Comparison of ENCODE assay signal across 15 cellular contexts in the genomic region with DNA sequence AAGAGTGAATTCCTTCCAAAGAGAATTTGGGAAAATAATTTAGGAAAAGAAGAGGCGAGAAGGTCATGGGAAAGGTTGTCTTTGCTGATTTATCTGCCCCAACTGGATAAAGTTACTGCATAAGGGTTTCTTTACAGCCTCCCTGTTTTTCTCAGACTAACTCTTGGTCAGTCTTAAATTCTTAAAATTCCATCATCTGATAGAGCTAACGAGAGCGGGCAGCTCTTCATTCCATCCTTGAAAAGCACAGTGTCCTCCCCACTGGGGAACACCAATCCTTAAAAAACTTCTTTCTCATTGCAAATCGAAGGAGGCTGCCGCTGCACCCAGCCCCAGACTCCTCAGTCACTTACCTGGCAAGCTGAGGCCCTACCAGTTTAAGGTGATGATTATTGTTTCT.
DNase-seq lines count a peak whose midpoint lies in the region; ATAC-seq and TF ChIP-seq lines count a peak whose summit lies in the region.
"Had no signal": no experiment of that assay in that cellular context is flagged by ENCODE, and none has a peak within 500 bp of the region (broad histone marks: within the 10 kb centered on the region; RNA-seq: fewer than 3 reads in every experiment).

No MANE protein-coding gene starts in this region.

- H3K4me2 ChIP-seq in SK-N-SH = peak overlapping the region; percentile 4; the same call in 1 of the 2 replicates
- H3K4me2 ChIP-seq in parathyroid adenoma (ENCODE audit: low read length) = peak overlapping the region; percentile 63

- WGBS in SK-N-SH (ENCODE audit: low lambda C conversion rate) = 72% methylated on average over 5 of the region's 5 CpGs

- peaks cover 0 to 2% (median 0%) of the 10 kb centered on the region in 3 donors for H3K27me3 Mint-ChIP-seq in CD14-positive monocyte (ENCODE audit: low read depth in 3 of 3)
- H3K27me3 Mint-ChIP-seq: activated naive CD4-positive, alpha-beta T cell treated with anti-CD3 and anti-CD28 coated beads, Interleukin-2, amount 10 ng/mL, durations not matched to agents 7 days and 5 days; CD4-positive, CD25-positive, alpha-beta regulatory T cell; stimulated activated naive CD8-positive, alpha-beta T cell treated with anti-CD3 and anti-CD28 coated beads, Interleukin-15, Interleukin-2, amounts not matched to agents 100 ng/mL and 50 ng/mL, for 24 hours had no signal

- DNase-seq in CD14-positive monocyte (ENCODE audit: low spot score) = no peak
- DNase-seq in SK-N-SH = no peak
- DNase-seq in fibroblast of the aortic adventitia (ENCODE audit: low read depth) = peak; percentile 76
- no peak for DNase-seq in NK-92 (lab: John Stamatoyannopoulos, UW; ENCODE audit: unreplicated experiment)
- DNase-seq in NCI-H1694 (lab: John Stamatoyannopoulos, UW) = no peak
- DNase-seq: activated naive CD4-positive, alpha-beta T cell treated with anti-CD3 and anti-CD28 coated beads, Interleukin-2, amount 10 ng/mL, durations not matched to agents 7 days and 5 days; CD4-positive, CD25-positive, alpha-beta regulatory T cell; GDM1; NCI-H1417; NCI-H69; stimulated activated CD4-positive, alpha-beta T cell treated with anti-CD3 and anti-CD28 coated beads, Interleukin-4, amount 100 ng/mL, for 1 hour had no signal

- H3K9me3 ChIP-seq in SK-N-SH = no peaks in the 10 kb centered on the region
- no peaks in the 10 kb centered on the region for H3K9me3 ChIP-seq in parathyroid adenoma (ENCODE audit: control insufficient read depth, low read length)

- CTCF ChIA-PET in SK-N-SH (lab: Yijun Ruan, JAX) = interaction anchor here (1.9 kb wide), 1 partner anchor 19 kb away, joined by 8 read pairs; no protein-coding TSS in a partner anchor

- H3K4me1 ChIP-seq in SK-N-SH (ENCODE audit: control insufficient read depth in 1 of 2, insufficient read depth in 2 of 2, low read depth in 1 of 2, low read length in 1 of 2) (peaks cover 22 to 30% of the 10 kb centered on the region in 2 experiments), parathyroid adenoma (peaks cover 22% of the 10 kb centered on the region)

- ATAC-seq in GM19328 (IDR thresholded peaks at IDR 0.05; ENCODE audit: unreplicated experiment) (no peak), HG02884 (IDR thresholded peaks at IDR 0.05; ENCODE audit: unreplicated experiment) (no peak)

- H3K36me3 ChIP-seq in SK-N-SH (replicated peaks in 1 of 2; ENCODE audit: control insufficient read depth in 1 of 2, insufficient read depth in 2 of 2, low read length in 1 of 2) = no peaks in the 10 kb centered on the region
- H3K36me3 ChIP-seq in parathyroid adenoma (ENCODE audit: control insufficient read depth, insufficient read depth, low read length) = no peaks in the 10 kb centered on the region

- no peaks in the 10 kb centered on the region for H3K9me3 Mint-ChIP-seq in CD14-positive monocyte
- H3K9me3 Mint-ChIP-seq: activated naive CD4-positive, alpha-beta T cell treated with anti-CD3 and anti-CD28 coated beads, Interleukin-2, amount 10 ng/mL, durations not matched to agents 7 days and 5 days; CD4-positive, CD25-positive, alpha-beta regulatory T cell; stimulated activated naive CD8-positive, alpha-beta T cell treated with anti-CD3 and anti-CD28 coated beads, Interleukin-15, Interleukin-2, amounts not matched to agents 100 ng/mL and 50 ng/mL, for 24 hours had no signal

- peaks cover 48% of the 10 kb centered on the region for H3F3A ChIP-seq in SK-N-SH (replicated peaks; ENCODE audit: insufficient read depth)

- no peak for TF ChIP-seq RAD21 in SK-N-SH (IDR thresholded peaks at IDR 0.05; ENCODE audit: low read length)

- H3K4me3 ChIP-seq in SK-N-SH (ENCODE audit: low read depth in 2 of 2, low read length in 1 of 2) (no peak overlapping the region), fibroblast of the aortic adventitia (ENCODE audit: low read depth, low read length) (no peak overlapping the region), parathyroid adenoma (ENCODE audit: low read depth, low read length) (peak overlapping the region; percentile 42)

- no peak overlapping the region for H3K4me3 Mint-ChIP-seq in CD14-positive monocyte
- H3K4me3 Mint-ChIP-seq: activated naive CD4-positive, alpha-beta T cell treated with anti-CD3 and anti-CD28 coated beads, Interleukin-2, amount 10 ng/mL, durations not matched to agents 7 days and 5 days; stimulated activated naive CD8-positive, alpha-beta T cell treated with anti-CD3 and anti-CD28 coated beads, Interleukin-15, Interleukin-2, amounts not matched to agents 100 ng/mL and 50 ng/mL, for 24 hours had no signal

- H2AFZ ChIP-seq in SK-N-SH (ENCODE audit: low read depth) (no peak overlapping the region), parathyroid adenoma (no peak overlapping the region)

- peak overlapping the region; percentile 27 to 63; a peak in 3 of 4 replicates for H3K27ac ChIP-seq in SK-N-SH (ENCODE audit: low read depth in 2 of 2, low read length in 1 of 2)
- H3K27ac ChIP-seq in parathyroid adenoma = peak overlapping the region; percentile 97

- no peak for TF ChIP-seq EP300 in SK-N-SH (IDR thresholded peaks at IDR 0.05; ENCODE audit: borderline replicate concordance in 1 of 2, low read depth in 1 of 2, low read length in 1 of 2)

- H3K27me3 ChIP-seq in SK-N-SH (ENCODE audit: insufficient read depth) = no peaks in the 10 kb centered on the region
- H3K27me3 ChIP-seq in parathyroid adenoma (ENCODE audit: control insufficient read depth, insufficient read depth, low read length) = no peaks in the 10 kb centered on the region

- H3K79me2 ChIP-seq in SK-N-SH (ENCODE audit: insufficient read depth) (peaks cover 11% of the 10 kb centered on the region), parathyroid adenoma (no peaks in the 10 kb centered on the region)

- intact Hi-C loops in CD14-positive monocyte (cut with micrococcal nuclease) = no loop called here

- POLR2A ChIA-PET in SK-N-SH (lab: Yijun Ruan, JAX) = no interaction called here

- no peak overlapping the region; the same call in 1 of the 2 replicates for H3K9ac ChIP-seq in SK-N-SH
- H3K9ac ChIP-seq in parathyroid adenoma = no peak overlapping the region

- TF ChIP-seq CTCF in CD14-positive monocyte (IDR thresholded peaks at IDR 0.05) (no peak), SK-N-SH (IDR thresholded peaks at IDR 0.05) (no peak), fibroblast of the aortic adventitia (IDR thresholded peaks at IDR 0.05; ENCODE audit: insufficient read depth, low read length) (no peak), parathyroid adenoma (IDR thresholded peaks at IDR 0.05) (no peak)

- H4K20me1 ChIP-seq in SK-N-SH (ENCODE audit: insufficient read depth) = no peaks in the 10 kb centered on the region

- H3K4me1 Mint-ChIP-seq in CD14-positive monocyte = peaks cover 38% of the 10 kb centered on the region

- H3K36me3 Mint-ChIP-seq in CD14-positive monocyte = peaks cover 29 to 36% of the 10 kb centered on the region in 2 donors

- H3K9me2 ChIP-seq in SK-N-SH = no peaks in the 10 kb centered on the region

- H3K27ac Mint-ChIP-seq in CD14-positive monocyte = peak overlapping the region; percentile 58 to 94 (median 81)
- H3K27ac Mint-ChIP-seq: activated naive CD4-positive, alpha-beta T cell treated with anti-CD3 and anti-CD28 coated beads, Interleukin-2, amount 10 ng/mL, durations not matched to agents 7 days and 5 days; CD4-positive, CD25-positive, alpha-beta regulatory T cell; stimulated activated naive CD8-positive, alpha-beta T cell treated with anti-CD3 and anti-CD28 coated beads, Interleukin-15, Interleukin-2, amounts not matched to agents 100 ng/mL and 50 ng/mL, for 24 hours had no signal

TF ChIP-seq in SK-N-SH, 30 proteins besides CTCF, POLR2A, EP300 and RAD21:
- no peak for TF ChIP-seq RFX5 (IDR thresholded peaks at IDR 0.05; ENCODE audit: low read length)
- TF ChIP-seq, protein P1, sequence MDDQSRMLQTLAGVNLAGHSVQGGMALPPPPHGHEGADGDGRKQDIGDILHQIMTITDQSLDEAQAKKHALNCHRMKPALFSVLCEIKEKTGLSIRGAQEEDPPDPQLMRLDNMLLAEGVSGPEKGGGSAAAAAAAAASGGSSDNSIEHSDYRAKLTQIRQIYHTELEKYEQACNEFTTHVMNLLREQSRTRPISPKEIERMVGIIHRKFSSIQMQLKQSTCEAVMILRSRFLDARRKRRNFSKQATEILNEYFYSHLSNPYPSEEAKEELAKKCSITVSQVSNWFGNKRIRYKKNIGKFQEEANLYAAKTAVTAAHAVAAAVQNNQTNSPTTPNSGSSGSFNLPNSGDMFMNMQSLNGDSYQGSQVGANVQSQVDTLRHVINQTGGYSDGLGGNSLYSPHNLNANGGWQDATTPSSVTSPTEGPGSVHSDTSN (IDR thresholded peaks at IDR 0.05) = peak; percentile 74
- 0 out of 2 replicates have a peak, but pooled peaks have one; percentile 6 for TF ChIP-seq MEF2A (IDR thresholded peaks at IDR 0.05; ENCODE audit: borderline replicate concordance, low read depth)
